18 cellular contexts compared by ENCODE assay signal in genomic region chr2:184041077-184041476, GRCh38.
DNase-seq lines count a peak whose midpoint lies in the region; ATAC-seq and TF ChIP-seq lines count a peak whose summit lies in the region.
"Had no signal": no experiment of that assay in that cellular context is flagged by ENCODE, and none has a peak within 500 bp of the region (broad histone marks: within the 10 kb centered on the region; RNA-seq: fewer than 3 reads in every experiment).

No MANE protein-coding gene starts in this region.

- 35 to 42% methylated on average over 3 of the region's 3 CpGs for WGBS in body of pancreas, 2 donors
- WGBS in hepatocyte (ENCODE audit: low lambda C conversion rate, missing lambda C conversion rate): 50% methylated on average over 3 of the region's 3 CpGs

- H3K36me3 ChIP-seq in body of pancreas (replicated peaks in 1 of 2; ENCODE audit: insufficient read depth in 1 of 2, low read depth in 2 of 2) (no peaks in the 10 kb centered on the region), hepatocyte (replicated peaks; ENCODE audit: insufficient read depth, low read depth) (no peaks in the 10 kb centered on the region)
- H3K36me3 ChIP-seq: HAP-1 had no signal

- H3K27ac ChIP-seq in body of pancreas: peak overlapping the region in 1 of 4 donors; percentile 49
- H3K27ac ChIP-seq in hepatocyte: peak overlapping the region; percentile 41
- H3K27ac ChIP-seq: GM23248, SK-N-MC had no signal

- H3K9me2 ChIP-seq in hepatocyte (replicated peaks; ENCODE audit: insufficient read depth): no peaks in the 10 kb centered on the region

- DNase-seq in LNCaP clone FGC (ENCODE audit: low read depth): peak; percentile 1
- DNase-seq in body of pancreas: no peak
- no peak for DNase-seq in hepatocyte (ENCODE audit: low spot score)
- DNase-seq in activated gamma-delta T cell (lab: John Stamatoyannopoulos, UW): no peak
- no peak for DNase-seq in NK-92 treated with Interleukin-12 subunit alpha and Interleukin-12 subunit beta, amount 100 ng/mL, for 24 hours (lab: John Stamatoyannopoulos, UW)
- no peak for DNase-seq in stimulated activated CD8-positive, alpha-beta memory T cell treated with anti-CD3 and anti-CD28 coated beads, Interleukin-4, amount 100 ng/mL, for 48 hours
- DNase-seq: GDM1, GM23248, Kasumi-1, MM.1S, NCI-H1092, NCI-H146, NCI-H2029 treated with DMSO at 0.1 percent for 48 hours, NCI-H2171 treated with DMSO at 0.1 percent for 48 hours, Right ventricle myocardium superior had no signal

- TF ChIP-seq POLR2A in body of pancreas (IDR thresholded peaks at IDR 0.05): no peak

- no peak overlapping the region for H2AFZ ChIP-seq in hepatocyte
- H2AFZ ChIP-seq: GM23248 had no signal

- ATAC-seq in body of pancreas (peak; percentile 78), GM18873 (IDR thresholded peaks at IDR 0.05; ENCODE audit: low FRiP score, unreplicated experiment) (no peak)

- no peaks in the 10 kb centered on the region for H3K79me2 ChIP-seq in hepatocyte

- H3K9me3 ChIP-seq in body of pancreas: no peaks in the 10 kb centered on the region
- H3K9me3 ChIP-seq in hepatocyte (ENCODE audit: low read depth): no peaks in the 10 kb centered on the region
- H3K9me3 ChIP-seq: HAP-1 had no signal

- no peaks in the 10 kb centered on the region for H3K4me1 ChIP-seq in body of pancreas
- H3K4me1 ChIP-seq in hepatocyte (ENCODE audit: insufficient read depth): no peaks in the 10 kb centered on the region

- no peak overlapping the region for H3K4me3 ChIP-seq in LNCaP clone FGC (ENCODE audit: low read depth, low read length)
- no peak overlapping the region for H3K4me3 ChIP-seq in body of pancreas
- H3K4me3 ChIP-seq in hepatocyte: no peak overlapping the region
- H3K4me3 ChIP-seq: GM23248, HAP-1, SK-N-MC had no signal

- intact Hi-C loops in body of pancreas (cut with DNase I): no loop called here

- H4K20me1 ChIP-seq in hepatocyte (ENCODE audit: insufficient read depth, poor library complexity, severe bottlenecking): no peaks in the 10 kb centered on the region

- H3K27me3 ChIP-seq in body of pancreas (no peaks in the 10 kb centered on the region), hepatocyte (no peaks in the 10 kb centered on the region)

- no peak overlapping the region for H3K4me2 ChIP-seq in hepatocyte

- TF ChIP-seq CTCF in LNCaP clone FGC (IDR thresholded peaks at IDR 0.05; ENCODE audit: control insufficient read depth, extremely low read depth, insufficient read depth) (no peak), body of pancreas (IDR thresholded peaks at IDR 0.05) (no peak), hepatocyte (IDR thresholded peaks at IDR 0.05; ENCODE audit: poor library complexity) (no peak)
